Comparison of ENCODE assay signal across 32 cellular contexts in the genomic region with DNA sequence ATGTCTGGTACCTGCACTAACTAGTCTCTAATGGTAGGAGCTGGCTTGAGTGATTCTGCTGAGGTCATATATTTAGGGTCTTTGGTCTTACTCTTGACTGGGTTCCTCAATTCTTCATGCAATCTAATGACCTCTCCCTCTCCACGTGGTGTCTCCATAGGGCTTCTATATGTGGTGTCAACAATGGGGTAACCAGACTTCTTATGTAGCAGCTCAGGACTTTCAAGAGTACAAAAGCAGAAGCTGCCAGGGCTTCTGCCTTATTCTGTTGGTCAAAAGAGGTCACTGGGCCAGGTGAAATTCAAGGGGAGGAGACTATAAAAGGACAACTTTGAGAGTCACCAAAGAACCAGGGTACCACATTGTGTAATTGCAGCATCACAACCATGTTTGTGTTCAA.
"Had no signal": no experiment of that assay in that cellular context is flagged by ENCODE, and none has a peak within 500 bp of the region (broad histone marks: within the 10 kb centered on the region; RNA-seq: fewer than 3 reads in every experiment).

No MANE protein-coding gene starts in this region.

- H3K27ac Mint-ChIP-seq: activated CD8-positive, alpha-beta T cell treated with anti-CD3 and anti-CD28 coated beads for 36 hours; activated T-helper 17 cell treated with anti-CD3 and anti-CD28 coated beads, Interleukin-2, amount 50 U/mL, for 72 hours; mesothelial cell of epicardium; naive thymus-derived CD4-positive, alpha-beta T cell; stimulated activated memory B cell treated with anti-CD40 and anti-IgM and Interleukin-4, amounts not matched to agents 10 μg/mL and 1 μg/mL and 100 μg/mL, for 72 hours; stimulated activated naive CD8-positive, alpha-beta T cell treated with anti-CD3 and anti-CD28 coated beads, Interleukin-15, amount 100 ng/mL, for 72 hours; type B pancreatic cell; WTC11 had no signal

- H3K36me3 Mint-ChIP-seq: mesothelial cell of epicardium; naive thymus-derived CD4-positive, alpha-beta T cell; stimulated activated memory B cell treated with anti-CD40 and anti-IgM and Interleukin-4, amounts not matched to agents 10 μg/mL and 1 μg/mL and 100 μg/mL, for 72 hours; type B pancreatic cell; WTC11 had no signal

- DNase-seq: activated CD4-positive, alpha-beta T cell treated with anti-CD3 and anti-CD28 coated beads for 1 hour; activated CD4-positive, alpha-beta T cell treated with anti-CD3 and anti-CD28 coated beads, Interleukin-2, amount 50 U/mL, for 1 hour; activated CD8-positive, alpha-beta T cell treated with anti-CD3 and anti-CD28 coated beads for 36 hours; activated gamma-delta T cell treated with Interleukin-2 at 50 U/mL for 16 hours; activated naive CD4-positive, alpha-beta T cell treated with anti-CD3 and anti-CD28 coated beads, Interleukin-2, amount 50 U/mL, for 16 hours; activated T-cell treated with anti-CD3 and anti-CD28 coated beads, Interleukin-2, amount 50 U/mL, for 4 hours; amniotic stem cell; brain microvascular endothelial cell; cortex of kidney; head of caudate nucleus; hypothalamus; naive thymus-derived CD4-positive, alpha-beta T cell; occipital lobe; psoas muscle; sigmoid colon; stimulated activated CD4-positive, alpha-beta T cell treated with anti-CD3 and anti-CD28 coated beads, Interleukin-1b, Interleukin-23, amount 100 ng/mL, for 48 hours; stimulated activated CD4-positive, alpha-beta T cell treated with anti-CD3 and anti-CD28 coated beads, Interleukin-4, amount 100 ng/mL, for 4 hours; stimulated activated CD8-positive, alpha-beta memory T cell treated with anti-CD3 and anti-CD28 coated beads, Interleukin-4, amount 100 ng/mL, for 48 hours; stimulated activated naive CD8-positive, alpha-beta T cell treated with anti-CD3 and anti-CD28 coated beads, Interleukin-15, amount 100 ng/mL, for 72 hours; substantia nigra; T1000; uterus had no signal

- H3K27me3 Mint-ChIP-seq: activated T-helper 17 cell treated with anti-CD3 and anti-CD28 coated beads, Interleukin-2, amount 50 U/mL, for 72 hours; stimulated activated naive CD8-positive, alpha-beta T cell treated with anti-CD3 and anti-CD28 coated beads, Interleukin-15, amount 100 ng/mL, for 72 hours; type B pancreatic cell had no signal

- H3K4me3 ChIP-seq: psoas muscle, sigmoid colon, smooth muscle cell, uterus had no signal

- H3K27me3 ChIP-seq: brain microvascular endothelial cell, sigmoid colon, uterus had no signal

- H3K4me3 Mint-ChIP-seq: activated CD8-positive, alpha-beta T cell treated with anti-CD3 and anti-CD28 coated beads for 36 hours; activated T-cell treated with anti-CD3 and anti-CD28 coated beads, Interleukin-2, amount 50 U/mL, for 4 hours; activated T-helper 17 cell treated with anti-CD3 and anti-CD28 coated beads, Interleukin-2, amount 50 U/mL, for 72 hours; mesothelial cell of epicardium; naive thymus-derived CD4-positive, alpha-beta T cell; neural crest cell; stimulated activated memory B cell treated with anti-CD40 and anti-IgM and Interleukin-4, amounts not matched to agents 10 μg/mL and 1 μg/mL and 100 μg/mL, for 72 hours; stimulated activated naive CD8-positive, alpha-beta T cell treated with anti-CD3 and anti-CD28 coated beads, Interleukin-15, amount 100 ng/mL, for 72 hours; type B pancreatic cell; WTC11 had no signal

- H3K9ac ChIP-seq: parathyroid adenoma had no signal

- H2AFZ ChIP-seq: parathyroid adenoma had no signal

- H3K9me3 ChIP-seq: psoas muscle, sigmoid colon, uterus had no signal

- H3K27ac ChIP-seq: brain microvascular endothelial cell, parathyroid adenoma, psoas muscle, sigmoid colon, uterus had no signal

- ATAC-seq: activated CD8-positive, alpha-beta T cell treated with anti-CD3 and anti-CD28 coated beads for 36 hours; activated T-cell treated with anti-CD3 and anti-CD28 coated beads, Interleukin-2, amount 50 U/mL, for 4 hours; activated T-helper 17 cell treated with anti-CD3 and anti-CD28 coated beads, Interleukin-2, amount 50 U/mL, for 72 hours; naive thymus-derived CD4-positive, alpha-beta T cell; psoas muscle; stimulated activated memory B cell treated with anti-CD40 and anti-IgM and Interleukin-4, amounts not matched to agents 10 μg/mL and 1 μg/mL and 100 μg/mL, for 72 hours; stimulated activated naive CD8-positive, alpha-beta T cell treated with anti-CD3 and anti-CD28 coated beads, Interleukin-15, amount 100 ng/mL, for 72 hours; WTC11 had no signal

- H3K36me3 ChIP-seq: brain microvascular endothelial cell, sigmoid colon, uterus had no signal

- H3K9me3 Mint-ChIP-seq: activated T-helper 17 cell treated with anti-CD3 and anti-CD28 coated beads, Interleukin-2, amount 50 U/mL, for 72 hours; neural crest cell had no signal

- FAIRE-seq: astrocyte, endothelial cell of umbilical vein had no signal

- H3K4me1 ChIP-seq: parathyroid adenoma, psoas muscle, sigmoid colon, uterus had no signal

- H3K4me2 ChIP-seq: smooth muscle cell had no signal

- H3K4me1 Mint-ChIP-seq: activated T-helper 17 cell treated with anti-CD3 and anti-CD28 coated beads, Interleukin-2, amount 50 U/mL, for 72 hours; mesothelial cell of epicardium; naive thymus-derived CD4-positive, alpha-beta T cell; neural crest cell; stimulated activated memory B cell treated with anti-CD40 and anti-IgM and Interleukin-4, amounts not matched to agents 10 μg/mL and 1 μg/mL and 100 μg/mL, for 72 hours; stimulated activated naive CD8-positive, alpha-beta T cell treated with anti-CD3 and anti-CD28 coated beads, Interleukin-15, amount 100 ng/mL, for 72 hours; WTC11 had no signal

- H3K79me2 ChIP-seq: parathyroid adenoma had no signal
